8 cellular contexts compared by ENCODE assay signal in genomic region chr14:21436567-21437062, GRCh38. TPM values are rescaled to one million over a fixed set of nuclear protein-coding genes. Genes with fewer than 3 reads are reported as not detected.
DNase-seq lines count a peak whose midpoint lies in the region; ATAC-seq, FAIRE-seq and TF ChIP-seq lines count a peak whose summit lies in the region.

No MANE protein-coding gene starts in this region.

- peak overlapping the region; percentile 29; the same call in 1 of the 2 replicates for H3K27ac ChIP-seq in H1 (ENCODE audit: low read depth, low read length)

- peak overlapping the region; percentile 84 to 93 for H3K4me2 ChIP-seq in H1 (ENCODE audit: insufficient read depth in 1 of 2, low read depth in 2 of 2, low read length in 2 of 2)

- H2BK20ac ChIP-seq in H1 (ENCODE audit: low read length), result no peak overlapping the region

- H3K79me2 ChIP-seq in H1 (ENCODE audit: control insufficient read depth in 1 of 2, insufficient read depth in 2 of 2, low read length in 2 of 2), result peaks cover 21 to 84% of the 10 kb centered on the region in 2 experiments

- H4K20me1 ChIP-seq in H1 (replicated peaks in 1 of 2; ENCODE audit: control insufficient read depth in 1 of 2, insufficient read depth in 2 of 2, low read length in 2 of 2), result peaks cover 3 to 4% of the 10 kb centered on the region in 2 experiments

- in situ Hi-C loops in GM13976 (cut with MboI; ENCODE audit: low sequenced_read_pairs, unreplicated experiment), result no loop called here

- H2BK12ac ChIP-seq in H1 (ENCODE audit: low read depth, low read length), result no peak overlapping the region

- no peak overlapping the region for H2AK5ac ChIP-seq in H1 (ENCODE audit: low read depth, low read length)

- CTCF ChIA-PET in H1 (lab: Charles Lee; ENCODE audit: partially characterized antibody), result interaction anchor here (0.9 to 2.2 kb wide), 5 partner anchors 13 to 51 kb away, joined by 3 to 11 read pairs (median 5); partner anchors contain the start of genes CHD8 and TOX4

- peak overlapping the region; percentile 35 for H4K5ac ChIP-seq in H1 (ENCODE audit: insufficient read length, low read depth, low read length)

- peaks cover 9% of the 10 kb centered on the region for H3K36me3 Mint-ChIP-seq in neural crest cell (ENCODE audit: low read depth)

- no peak overlapping the region for H4K91ac ChIP-seq in H1 (replicated peaks; ENCODE audit: insufficient read length, low read length)

- no peak overlapping the region for H2AFZ ChIP-seq in H1 (ENCODE audit: low read length)

- no peak overlapping the region for H3K56ac ChIP-seq in H1 (replicated peaks; ENCODE audit: insufficient read length, low read depth, low read length)

- peaks cover 46% of the 10 kb centered on the region for H3K4me1 Mint-ChIP-seq in neural crest cell

- peak overlapping the region; percentile 77; the same call in 1 of the 2 replicates for H4K8ac ChIP-seq in H1 (ENCODE audit: extremely low read depth, insufficient read depth, low read length)

- peaks cover 0 to 5% (median 1%) of the 10 kb centered on the region in 4 experiments; a peak in 4 of 7 replicates for H3K4me1 ChIP-seq in H1 (replicated peaks in 1 of 4; ENCODE audit: control insufficient read depth in 3 of 4, insufficient read depth in 4 of 4, low read length in 3 of 4)

- H3K27me3 Mint-ChIP-seq in neural crest cell (ENCODE audit: low read depth), result no peaks in the 10 kb centered on the region

- no peak overlapping the region for H3K23ac ChIP-seq in H1 (ENCODE audit: insufficient read length)

- no peaks in the 10 kb centered on the region for H3K9me3 ChIP-seq in H1 (ENCODE audit: insufficient read depth in 2 of 2, low read depth in 1 of 2, low read length in 1 of 2)

- peaks cover 0 to 3% (median 2%) of the 10 kb centered on the region in 4 experiments; a peak in 5 of 8 replicates for H3K36me3 ChIP-seq in H1 (ENCODE audit: control insufficient read depth in 2 of 4, insufficient read depth in 4 of 4, low read length in 3 of 4)

- peak overlapping the region; percentile 39 to 85 (median 56) for H3K9ac ChIP-seq in H1 (replicated peaks in 1 of 4; ENCODE audit: extremely low read depth in 1 of 4, low read depth in 3 of 4, low read length in 3 of 4)

- H3K27me3 ChIP-seq in H1 (replicated peaks in 1 of 4; ENCODE audit: control insufficient read depth in 3 of 4, extremely low read depth in 1 of 4, insufficient read depth in 3 of 4, low read length in 3 of 4), result no peaks in the 10 kb centered on the region

- H3K4ac ChIP-seq in H1 (replicated peaks; ENCODE audit: insufficient read length, low read depth, low read length), result no peak overlapping the region

- 3% methylated on average over 6 of the region's 11 CpGs; no CpG with 5 or more reads in 1 of the 2 experiments for WGBS in H1 (ENCODE audit: extremely low coverage in 1 of 2, insufficient coverage in 1 of 2, insufficient read length in 1 of 2, insufficient replicate concordance in 2 of 2, low coverage in 1 of 2, low lambda C conversion rate in 2 of 2, missing lambda C conversion rate in 1 of 2), 2 experiments

- H3K79me1 ChIP-seq in H1 (ENCODE audit: low read depth, low read length), result peaks cover 6% of the 10 kb centered on the region; the same call in 1 of the 2 replicates

- no peak for TF ChIP-seq POLR2A in H1 (IDR thresholded peaks at IDR 0.05; ENCODE audit: control extremely low read depth in 1 of 2, low read depth in 2 of 2, low read length in 2 of 2)

- DNase-seq in NAMALWA (ENCODE audit: low spot score), result peak; percentile 20
- no peak for DNase-seq in H1 (ENCODE audit: low read depth in 1 of 2, low spot score in 2 of 2)
- DNase-seq in neural crest cell (ENCODE audit: low read depth, low spot score), result no peak
- no peak for DNase-seq in GM13976 (ENCODE audit: low spot score)

- peak overlapping the region; percentile 48 to 76 (median 67) for H3K4me3 ChIP-seq in H1 (ENCODE audit: extremely low read depth in 1 of 4, insufficient read depth in 2 of 4, low read depth in 3 of 4, low read length in 4 of 4)

- peak overlapping the region; percentile 79 for H3K27ac Mint-ChIP-seq in neural crest cell (ENCODE audit: unreplicated experiment)

- POLR2A ChIA-PET in H1 (lab: Charles Lee; ENCODE audit: partially characterized antibody), result interaction anchor here (0.6 to 3.7 kb wide), 20 partner anchors 9 to 128 kb away, joined by 3 to 62 read pairs (median 6); partner anchors contain the start of genes CHD8, RAB2B, SALL2 and SUPT16H

- FAIRE-seq in H1 (lab: Jason Lieb, UNC), result no peak

- H2BK120ac ChIP-seq in H1 (replicated peaks; ENCODE audit: low read depth, low read length), result no peak overlapping the region

- TF ChIP-seq EP300 in H1 (IDR thresholded peaks at IDR 0.05; ENCODE audit: borderline replicate concordance in 1 of 2, low read depth in 2 of 2, low read length in 2 of 2), result no peak

- H3K23me2 ChIP-seq in H1 (ENCODE audit: low read depth, low read length), result peaks cover 4% of the 10 kb centered on the region; the same call in 1 of the 2 replicates

- TF ChIP-seq RAD21 in H1 (IDR thresholded peaks at IDR 0.05 in 1 of 2, conservative IDR thresholded peaks at IDR 0.05 in 1 of 2; ENCODE audit: low read depth in 2 of 2, low read length in 2 of 2), result no peak

- no peak overlapping the region for H3K18ac ChIP-seq in H1 (ENCODE audit: extremely low read depth, low read length)

- H2BK5ac ChIP-seq in H1 (ENCODE audit: low read depth, low read length), result peak overlapping the region; percentile 38; the same call in 1 of the 2 replicates

- TF ChIP-seq CTCF in H1 (IDR thresholded peaks at IDR 0.05; ENCODE audit: control extremely low read depth in 1 of 3, insufficient read depth in 1 of 3, low read depth in 1 of 3, low read length in 3 of 3), result no peak
- TF ChIP-seq CTCF in neural crest cell (conservative IDR thresholded peaks at IDR 0.05), result no peak
- TF ChIP-seq CTCF in GM13976 (IDR thresholded peaks at IDR 0.05; ENCODE audit: borderline replicate concordance, control extremely low read depth, extremely low read depth, insufficient read depth, missing control alignments), result no peak

- no peaks in the 10 kb centered on the region for H3K9me3 Mint-ChIP-seq in neural crest cell

- H2BK15ac ChIP-seq in H1 (ENCODE audit: low read length), result no peak overlapping the region

- H3K4me3 Mint-ChIP-seq in neural crest cell, result peak overlapping the region; percentile 98

- H3K14ac ChIP-seq in H1 (ENCODE audit: insufficient read length), result no peak overlapping the region

- peak; percentile 14 for ATAC-seq in GM18511 (IDR thresholded peaks at IDR 0.05; ENCODE audit: unreplicated experiment)
- ATAC-seq in esophagus mucosa, result no peak
- ATAC-seq in HG02938 (IDR thresholded peaks at IDR 0.05; ENCODE audit: unreplicated experiment), result no peak
- no peak for ATAC-seq in HG02642 (IDR thresholded peaks at IDR 0.05; ENCODE audit: poor library complexity, unreplicated experiment)

TF ChIP-seq in H1, 55 proteins besides CTCF, POLR2A, EP300 and RAD21 (continues in another document):
- no peak for TF ChIP-seq MAFK (IDR thresholded peaks at IDR 0.05; ENCODE audit: low read depth, low read length)

RNA-seq across cellular contexts. Expression of gene CHD8, which starts 19.3 kb away (rescaled TPM):
- 140 TPM in 2 replicates for total RNA-seq in H1 (2021; fragmentation: NEBNext Ultra II Directional; extraction: Animal tissue kit (Norgen Biotek cat#: 25700))
- 88.3 and 90.8 TPM in 2 replicates for polyA plus RNA-seq in H1 (2011; rRNA removed)
- 52.5 TPM for polyA plus RNA-seq in H1 (2011; cell fraction: cytosol; rRNA removed)
- polyA plus RNA-seq in H1 (2011; cell fraction: nucleus; rRNA removed), result 191 TPM
- polyA plus RNA-seq in H1 (2012, experiment 1 of 2), result 110 to 135 TPM (median 131 TPM) in 4 replicates
- polyA plus RNA-seq in H1 (2012, experiment 2 of 2), result 11.3 TPM
- 66.3 TPM for polyA plus RNA-seq in H1 (2013, experiment 1 of 2)
- 61.6 TPM for polyA plus RNA-seq in H1 (2013, experiment 2 of 2)
- polyA minus RNA-seq in H1 (2011; rRNA and poly(A)+ RNA removed), result 140 and 150 TPM in 2 replicates
- polyA minus RNA-seq in H1 (2011; cell fraction: cytosol; rRNA and poly(A)+ RNA removed), result 94.8 TPM
- polyA minus RNA-seq in H1 (2011; cell fraction: nucleus; rRNA and poly(A)+ RNA removed), result 129 TPM
- total RNA-seq in neural crest cell (137 and 145 TPM in 2 replicates), esophagus mucosa (46.3 TPM)

RNA-seq across cellular contexts. Expression of gene RAB2B, which starts 40.1 kb away (rescaled TPM):
- total RNA-seq in H1 (2021; fragmentation: NEBNext Ultra II Directional; extraction: Animal tissue kit (Norgen Biotek cat#: 25700)), result 26.1 and 27.6 TPM in 2 replicates
- polyA plus RNA-seq in H1 (2011; rRNA removed), result 13.6 and 23.4 TPM in 2 replicates
- polyA plus RNA-seq in H1 (2011; cell fraction: cytosol; rRNA removed), result 18.6 TPM
- 14.0 TPM for polyA plus RNA-seq in H1 (2011; cell fraction: nucleus; rRNA removed)
- 18.6 to 25.3 TPM (median 19.8 TPM) in 4 replicates for polyA plus RNA-seq in H1 (2012, experiment 1 of 2)
- 14.8 TPM for polyA plus RNA-seq in H1 (2012, experiment 2 of 2)
- 17.0 TPM for polyA plus RNA-seq in H1 (2013, experiment 1 of 2)
- 16.2 TPM for polyA plus RNA-seq in H1 (2013, experiment 2 of 2)
- polyA minus RNA-seq in H1 (2011; rRNA and poly(A)+ RNA removed), result 25.3 and 43.2 TPM in 2 replicates
- polyA minus RNA-seq in H1 (2011; cell fraction: cytosol; rRNA and poly(A)+ RNA removed), result 18.8 TPM
- 22.2 TPM for polyA minus RNA-seq in H1 (2011; cell fraction: nucleus; rRNA and poly(A)+ RNA removed)
- total RNA-seq in neural crest cell (30.2 and 31.6 TPM in 2 replicates), esophagus mucosa (11.4 TPM)

RNA-seq across cellular contexts. Expression of gene TOX4, which starts 40.4 kb away (rescaled TPM):
- 49.5 and 58.3 TPM in 2 replicates for total RNA-seq in H1 (2021; fragmentation: NEBNext Ultra II Directional; extraction: Animal tissue kit (Norgen Biotek cat#: 25700))
- polyA plus RNA-seq in H1 (2011; rRNA removed), result 50.5 and 51.5 TPM in 2 replicates
- polyA plus RNA-seq in H1 (2011; cell fraction: cytosol; rRNA removed), result 52.1 TPM
- polyA plus RNA-seq in H1 (2011; cell fraction: nucleus; rRNA removed), result 70.9 TPM
- 45.9 to 65.6 TPM (median 59.1 TPM) in 4 replicates for polyA plus RNA-seq in H1 (2012, experiment 1 of 2)
- polyA plus RNA-seq in H1 (2012, experiment 2 of 2), result 41.6 TPM
- polyA plus RNA-seq in H1 (2013, experiment 1 of 2), result 35.1 TPM
- 32.5 TPM for polyA plus RNA-seq in H1 (2013, experiment 2 of 2)
- polyA minus RNA-seq in H1 (2011; rRNA and poly(A)+ RNA removed), result 122 and 145 TPM in 2 replicates
- polyA minus RNA-seq in H1 (2011; cell fraction: cytosol; rRNA and poly(A)+ RNA removed), result 29.7 TPM
- polyA minus RNA-seq in H1 (2011; cell fraction: nucleus; rRNA and poly(A)+ RNA removed), result 31.1 TPM
- 59.7 and 64.3 TPM in 2 replicates for total RNA-seq in neural crest cell
- total RNA-seq in esophagus mucosa, result 70.6 TPM

RNA-seq across cellular contexts. Expression of gene SUPT16H, which starts 52.8 kb away (rescaled TPM):
- 201 and 209 TPM in 2 replicates for total RNA-seq in H1 (2021; fragmentation: NEBNext Ultra II Directional; extraction: Animal tissue kit (Norgen Biotek cat#: 25700))
- 93.1 and 138 TPM in 2 replicates for polyA plus RNA-seq in H1 (2011; rRNA removed)
- 133 TPM for polyA plus RNA-seq in H1 (2011; cell fraction: cytosol; rRNA removed)
- 101 TPM for polyA plus RNA-seq in H1 (2011; cell fraction: nucleus; rRNA removed)
- 170 to 199 TPM (median 181 TPM) in 4 replicates for polyA plus RNA-seq in H1 (2012, experiment 1 of 2)
- polyA plus RNA-seq in H1 (2012, experiment 2 of 2), result 18.0 TPM
- polyA plus RNA-seq in H1 (2013, experiment 1 of 2), result 138 TPM
- 140 TPM for polyA plus RNA-seq in H1 (2013, experiment 2 of 2)
- 155 and 167 TPM in 2 replicates for polyA minus RNA-seq in H1 (2011; rRNA and poly(A)+ RNA removed)
- 84.6 TPM for polyA minus RNA-seq in H1 (2011; cell fraction: cytosol; rRNA and poly(A)+ RNA removed)
- polyA minus RNA-seq in H1 (2011; cell fraction: nucleus; rRNA and poly(A)+ RNA removed), result 119 TPM
- total RNA-seq in neural crest cell (199 and 205 TPM in 2 replicates), esophagus mucosa (40.3 TPM)
